14 cellular contexts compared by ENCODE assay signal in the genomic region with DNA sequence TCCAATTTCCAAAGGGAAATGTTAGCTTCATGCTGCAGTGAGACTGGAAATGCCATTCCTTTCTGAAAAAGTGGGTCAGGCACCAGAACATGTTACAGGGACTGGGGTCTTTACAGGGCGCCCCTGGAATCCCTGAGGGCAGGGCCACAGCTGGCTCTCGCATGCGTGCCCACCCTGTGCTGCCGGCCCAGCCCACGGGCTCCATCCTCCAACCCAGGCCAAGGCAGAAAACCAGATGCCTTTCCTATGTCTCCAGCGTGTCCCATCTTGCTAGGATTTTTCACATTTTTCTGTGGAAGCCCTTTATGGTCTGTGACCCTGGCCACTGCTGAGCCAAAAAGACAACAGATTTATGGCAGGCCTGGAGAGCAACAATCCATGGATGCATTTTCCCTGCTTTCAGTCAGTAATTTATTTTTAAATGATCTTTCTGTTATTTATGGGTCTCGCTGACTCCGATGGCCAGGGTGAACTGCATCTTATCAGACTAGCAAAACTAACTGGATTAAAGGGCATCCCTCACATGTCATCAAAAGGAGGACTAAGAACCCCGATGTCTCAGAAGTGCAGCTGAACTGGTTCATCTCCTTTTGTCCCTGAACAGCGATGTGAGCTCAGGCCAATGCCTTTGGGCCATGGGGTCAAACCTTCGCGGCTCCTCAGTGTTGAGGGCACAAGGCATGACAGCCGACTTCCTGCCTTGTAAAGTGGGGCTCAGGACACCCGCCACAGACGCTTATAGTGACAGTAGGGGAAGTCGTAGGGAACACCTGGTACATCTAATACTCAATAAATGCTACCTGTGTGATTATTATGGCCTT.
"Had no signal": no experiment of that assay in that cellular context is flagged by ENCODE, and none has a peak within 500 bp of the region (broad histone marks: within the 10 kb centered on the region; RNA-seq: fewer than 3 reads in every experiment).

No MANE protein-coding gene starts in this region.

- H3K36me3 Mint-ChIP-seq: activated naive CD8-positive, alpha-beta T cell treated with anti-CD3 and anti-CD28 coated beads for 36 hours; immature natural killer cell; stimulated activated effector memory CD8-positive, alpha-beta T cell treated with anti-CD3 and anti-CD28 coated beads, Interleukin-12 subunit alpha, Interleukin-12 subunit beta, amount 100 ng/mL, for 72 hours had no signal

- H3K36me3 ChIP-seq: tibial artery had no signal

- H3K27ac ChIP-seq: parathyroid adenoma, tibial artery had no signal

- H3K9me3 Mint-ChIP-seq: activated naive CD8-positive, alpha-beta T cell treated with anti-CD3 and anti-CD28 coated beads for 36 hours; activated T-cell treated with anti-CD3 and anti-CD28 coated beads, Interleukin-2, amount 50 U/mL, for 4 hours; immature natural killer cell; nephron had no signal

- H3K27me3 ChIP-seq: dorsolateral prefrontal cortex, tibial artery had no signal

- H3K27ac Mint-ChIP-seq: activated naive CD8-positive, alpha-beta T cell treated with anti-CD3 and anti-CD28 coated beads for 36 hours; immature natural killer cell; stimulated activated effector memory CD8-positive, alpha-beta T cell treated with anti-CD3 and anti-CD28 coated beads, Interleukin-12 subunit alpha, Interleukin-12 subunit beta, amount 100 ng/mL, for 72 hours had no signal

- H3K9me3 ChIP-seq: tibial artery had no signal

- H3K4me1 ChIP-seq: parathyroid adenoma, tibial artery had no signal

- H3K9ac ChIP-seq: parathyroid adenoma had no signal

- H3K4me1 Mint-ChIP-seq: activated naive CD8-positive, alpha-beta T cell treated with anti-CD3 and anti-CD28 coated beads for 36 hours; immature natural killer cell; stimulated activated effector memory CD8-positive, alpha-beta T cell treated with anti-CD3 and anti-CD28 coated beads, Interleukin-12 subunit alpha, Interleukin-12 subunit beta, amount 100 ng/mL, for 72 hours had no signal

- H2AFZ ChIP-seq: parathyroid adenoma had no signal

- H3K4me3 ChIP-seq: tibial artery had no signal

- DNase-seq: activated CD4-positive, alpha-beta T cell treated with anti-CD3 and anti-CD28 coated beads, Interleukin-2, amount 50 U/mL, for 48 hours; activated gamma-delta T cell; activated naive CD8-positive, alpha-beta T cell treated with anti-CD3 and anti-CD28 coated beads for 36 hours; activated T-cell treated with anti-CD3 and anti-CD28 coated beads, Interleukin-2, amount 50 U/mL, for 4 hours; dorsolateral prefrontal cortex; foreskin fibroblast; glutamatergic neuron; immature natural killer cell; left colon; mammary epithelial cell; tibial artery had no signal

- H3K79me2 ChIP-seq: parathyroid adenoma had no signal

- H3K4me3 Mint-ChIP-seq: activated naive CD8-positive, alpha-beta T cell treated with anti-CD3 and anti-CD28 coated beads for 36 hours; activated T-cell treated with anti-CD3 and anti-CD28 coated beads, Interleukin-2, amount 50 U/mL, for 4 hours; immature natural killer cell; nephron; stimulated activated effector memory CD8-positive, alpha-beta T cell treated with anti-CD3 and anti-CD28 coated beads, Interleukin-12 subunit alpha, Interleukin-12 subunit beta, amount 100 ng/mL, for 72 hours had no signal
